In genomic region chr13:110136660-110137585, GRCh38 we compare ENCODE assay signal across 8 cellular contexts.
DNase-seq lines count a peak whose midpoint lies in the region; ATAC-seq and TF ChIP-seq lines count a peak whose summit lies in the region.

No MANE protein-coding gene starts in this region.

- POLR2A ChIA-PET in OCI-LY7 (lab: Charles Lee) = no interaction called here

- H3K36me3 ChIP-seq in OCI-LY7 (ENCODE audit: insufficient read depth, low read length) = no peaks in the 10 kb centered on the region

- H3K4me2 ChIP-seq in OCI-LY7 (ENCODE audit: low read length) = peak overlapping the region; percentile 44; the same call in 1 of the 2 replicates

- no TSS peak for BruUV-seq in OCI-LY7 (replicated peaks; lab: Mats Ljungman, UMichigan)

- H2AFZ ChIP-seq in OCI-LY7 (ENCODE audit: low read length) = no peak overlapping the region

- H3K4me3 ChIP-seq in OCI-LY7 (ENCODE audit: low read depth, low read length, poor library complexity, severe bottlenecking) = no peak overlapping the region

- intact Hi-C loops in OCI-LY7 (cut with micrococcal nuclease; ENCODE audit: unreplicated experiment) (no loop called here), Right ventricle myocardium superior (cut with DNase I) (no loop called here)

- ATAC-seq in Right ventricle myocardium superior (ENCODE audit: poor library complexity) (peak; percentile 58), HG02884 (IDR thresholded peaks at IDR 0.05; ENCODE audit: unreplicated experiment) (no peak)

- CTCF ChIA-PET in OCI-LY7 (lab: Charles Lee; ENCODE audit: unreplicated experiment) = no interaction called here

- no peaks in the 10 kb centered on the region for H3K9me2 ChIP-seq in OCI-LY7 (ENCODE audit: insufficient read depth, low read length)

- no peak for TF ChIP-seq CTCF in GM13977 (IDR thresholded peaks at IDR 0.05; ENCODE audit: extremely low read depth, insufficient read depth, missing control alignments)
- TF ChIP-seq CTCF in OCI-LY7 (conservative IDR thresholded peaks at IDR 0.05; ENCODE audit: low read length) = no peak

- H3K79me2 ChIP-seq in OCI-LY7 (ENCODE audit: insufficient read depth, low read depth, low read length) = no peaks in the 10 kb centered on the region

- no peak overlapping the region for H3K27ac ChIP-seq in OCI-LY7 (ENCODE audit: low read depth, low read length, poor library complexity, severe bottlenecking)

- H3K9me3 ChIP-seq in OCI-LY7 (ENCODE audit: low read length) = no peaks in the 10 kb centered on the region

- peak; percentile 39 for DNase-seq in GM13977 (ENCODE audit: low spot score)
- no peak for DNase-seq in OCI-LY7 (ENCODE audit: low spot score)
- DNase-seq in Right ventricle myocardium superior = no peak
- peak; percentile 27 for DNase-seq in occipital lobe (lab: John Stamatoyannopoulos, UW)
- DNase-seq in DMS53 (lab: John Stamatoyannopoulos, UW) = no peak
- no peak for DNase-seq in G401 (ENCODE audit: low spot score)
- no peak for DNase-seq in RPMI8226

- H3K4me1 ChIP-seq in OCI-LY7 (ENCODE audit: insufficient read depth, low read length, poor library complexity, severe bottlenecking) = peaks cover 6% of the 10 kb centered on the region

- no peaks in the 10 kb centered on the region for H4K20me1 ChIP-seq in OCI-LY7 (ENCODE audit: insufficient read depth, low read length)

- in situ Hi-C loops in GM13977 (cut with MboI; ENCODE audit: low pct_unique_long_range_greater_than_20kb, low sequenced_read_pairs, unreplicated experiment) (no loop called here), G401 (cut with HindIII; ENCODE audit: low sequenced_read_pairs) (no loop called here)

Comparison
In these comparisons a context has a peak if more than half of its experiments do, and no peak if none do; other contexts are left out.
1. DNase-seq: peak in GM13977 (single experiment) and occipital lobe (single experiment); none in OCI-LY7 (single experiment), Right ventricle myocardium superior (single experiment), DMS53 (single experiment), G401 (single experiment) and RPMI8226 (single experiment).